Comparison of ENCODE assay signal across 19 cellular contexts in the genomic region with DNA sequence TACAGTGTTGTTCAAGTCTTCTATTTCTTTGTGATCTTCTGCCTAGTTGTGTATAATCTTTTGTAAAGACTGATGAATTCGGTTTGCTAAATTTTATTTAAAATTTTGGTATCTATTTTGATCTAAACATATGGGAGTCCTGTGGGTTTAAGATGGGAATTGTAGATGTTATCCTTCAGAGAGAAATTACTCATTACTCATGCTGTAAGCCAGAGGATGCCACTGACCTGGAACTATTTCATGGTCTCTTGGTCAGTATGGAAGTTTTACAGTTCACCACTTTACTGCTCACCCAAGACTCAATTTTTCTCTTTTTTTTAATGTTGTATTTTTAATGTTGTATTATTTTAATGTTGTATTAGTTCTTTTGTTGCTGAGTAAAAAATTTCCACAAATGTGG.
"Had no signal": no experiment of that assay in that cellular context is flagged by ENCODE, and none has a peak within 500 bp of the region (broad histone marks: within the 10 kb centered on the region; RNA-seq: fewer than 3 reads in every experiment).

No MANE protein-coding gene starts in this region.

- H3K4me3 ChIP-seq: esophagus muscularis mucosa, upper lobe of right lung had no signal

- H3K4me1 ChIP-seq: esophagus muscularis mucosa, upper lobe of right lung had no signal

- H3K9me3 ChIP-seq: esophagus muscularis mucosa had no signal

- H3K27ac ChIP-seq: esophagus muscularis mucosa, upper lobe of right lung had no signal

- FAIRE-seq: bronchial epithelial cell, endometrium, kidney had no signal

- H3K36me3 ChIP-seq: esophagus muscularis mucosa, upper lobe of right lung had no signal

- H3K4me1 Mint-ChIP-seq: activated naive CD8-positive, alpha-beta T cell treated with anti-CD3 and anti-CD28 coated beads, Interleukin-2, amount 10 ng/mL, durations not matched to agents 7 days and 5 days; nephron; stimulated activated naive CD8-positive, alpha-beta T cell treated with anti-CD3 and anti-CD28 coated beads, Interleukin-15, amount 100 ng/mL, for 72 hours; T-cell had no signal

- H3K27ac Mint-ChIP-seq: activated naive CD8-positive, alpha-beta T cell treated with anti-CD3 and anti-CD28 coated beads, Interleukin-2, amount 10 ng/mL, durations not matched to agents 7 days and 5 days; nephron; progenitor cell of endocrine pancreas; stimulated activated naive CD8-positive, alpha-beta T cell treated with anti-CD3 and anti-CD28 coated beads, Interleukin-15, amount 100 ng/mL, for 72 hours; T-cell had no signal

- DNase-seq: activated CD4-positive, alpha-beta T cell treated with anti-CD3 and anti-CD28 coated beads, Interleukin-2, amount 50 U/mL, for 1 hour; activated CD8-positive, alpha-beta memory T cell treated with anti-CD3 and anti-CD28 coated beads for 24 hours; activated gamma-delta T cell treated with Interleukin-2 at 50 U/mL for 16 hours; activated naive CD8-positive, alpha-beta T cell treated with anti-CD3 and anti-CD28 coated beads, Interleukin-2, amount 10 ng/mL, durations not matched to agents 7 days and 5 days; anterior cingulate cortex; hippocampal formation; kidney; nucleus accumbens; right cardiac atrium; stimulated activated naive CD8-positive, alpha-beta T cell treated with anti-CD3 and anti-CD28 coated beads, Interleukin-15, amount 100 ng/mL, for 72 hours; T-cell; T-helper 9 cell; upper lobe of right lung had no signal

- H3K4me3 Mint-ChIP-seq: activated naive CD8-positive, alpha-beta T cell treated with anti-CD3 and anti-CD28 coated beads, Interleukin-2, amount 10 ng/mL, durations not matched to agents 7 days and 5 days; nephron; stimulated activated naive CD8-positive, alpha-beta T cell treated with anti-CD3 and anti-CD28 coated beads, Interleukin-15, amount 100 ng/mL, for 72 hours; T-cell had no signal

- H3K27me3 ChIP-seq: esophagus muscularis mucosa, upper lobe of right lung had no signal

- H3K27me3 Mint-ChIP-seq: activated naive CD8-positive, alpha-beta T cell treated with anti-CD3 and anti-CD28 coated beads, Interleukin-2, amount 10 ng/mL, durations not matched to agents 7 days and 5 days; progenitor cell of endocrine pancreas; stimulated activated naive CD8-positive, alpha-beta T cell treated with anti-CD3 and anti-CD28 coated beads, Interleukin-15, amount 100 ng/mL, for 72 hours; T-cell had no signal

- ATAC-seq: activated CD4-positive, CD25-positive, alpha-beta regulatory T cell treated with anti-CD3 and anti-CD28 coated beads, Interleukin-2, amount 50 U/mL, for 24 hours; right cardiac atrium; stimulated activated naive CD8-positive, alpha-beta T cell treated with anti-CD3 and anti-CD28 coated beads, Interleukin-15, amount 100 ng/mL, for 72 hours; T-cell; upper lobe of right lung had no signal
